In the genomic region with DNA sequence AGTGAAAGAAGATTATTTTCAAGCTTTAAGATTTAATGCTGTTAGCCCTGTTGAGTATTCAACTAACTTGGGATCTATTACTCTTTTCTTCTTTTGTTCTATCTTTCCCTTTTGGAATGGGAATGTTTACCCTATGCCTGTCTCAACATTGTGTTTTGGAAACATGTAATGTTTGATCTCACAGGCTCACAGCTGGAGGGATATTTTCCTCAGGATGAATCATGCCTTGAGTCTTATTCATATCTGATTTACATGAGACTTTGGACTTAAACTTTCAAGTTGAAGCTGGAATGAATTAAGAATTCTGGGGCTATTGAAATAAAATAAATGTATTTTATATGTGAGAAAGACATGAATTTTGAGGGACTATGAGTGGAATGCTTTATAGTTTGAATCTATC, we compare ENCODE assay signal across 25 cellular contexts.
DNase-seq lines count a peak whose midpoint lies in the region; ATAC-seq, FAIRE-seq and TF ChIP-seq lines count a peak whose summit lies in the region.
"Had no signal": no experiment of that assay in that cellular context is flagged by ENCODE, and none has a peak within 500 bp of the region (broad histone marks: within the 10 kb centered on the region; RNA-seq: fewer than 3 reads in every experiment).

No MANE protein-coding gene starts in this region.

- H3K79me2 ChIP-seq in GM23248 (ENCODE audit: insufficient read depth) (no peaks in the 10 kb centered on the region), astrocyte (ENCODE audit: insufficient read depth, low read length) (no peaks in the 10 kb centered on the region)

- H3K9me3 Mint-ChIP-seq in astrocyte (ENCODE audit: unreplicated experiment): no peaks in the 10 kb centered on the region
- H3K9me3 Mint-ChIP-seq in CD4-positive, alpha-beta T cell: no peaks in the 10 kb centered on the region
- H3K9me3 Mint-ChIP-seq: nephron had no signal

- H3K9me2 ChIP-seq in GM23248 (ENCODE audit: insufficient read depth): no peaks in the 10 kb centered on the region

- H3K4me3 Mint-ChIP-seq in astrocyte (ENCODE audit: unreplicated experiment): no peak overlapping the region
- H3K4me3 Mint-ChIP-seq in CD4-positive, alpha-beta T cell: no peak overlapping the region
- H3K4me3 Mint-ChIP-seq: nephron had no signal

- intact Hi-C loops in CD4-positive, alpha-beta T cell (cut with DNase I, micrococcal nuclease): no loop called here

- no peaks in the 10 kb centered on the region for H3K4me1 ChIP-seq in GM23248 (ENCODE audit: insufficient read depth)
- no peaks in the 10 kb centered on the region for H3K4me1 ChIP-seq in astrocyte (ENCODE audit: insufficient read depth, low read length)
- H3K4me1 ChIP-seq: Caco-2, vagina had no signal

- H2AFZ ChIP-seq in GM23248 (no peak overlapping the region), astrocyte (ENCODE audit: low read depth, low read length) (no peak overlapping the region)
- H2AFZ ChIP-seq: PC-9 had no signal

- H3K27ac ChIP-seq in GM23248 (no peak overlapping the region), astrocyte (ENCODE audit: low read depth, low read length) (no peak overlapping the region)
- no peak overlapping the region for H3K27ac ChIP-seq in CD4-positive, alpha-beta T cell (ENCODE audit: low read depth, low read length)
- H3K27ac ChIP-seq: PC-9, vagina had no signal

- in situ Hi-C loops in GM23248 (cut with MboI): no loop called here

- no peak overlapping the region for H3K27ac Mint-ChIP-seq in astrocyte (ENCODE audit: unreplicated experiment)
- no peak overlapping the region for H3K27ac Mint-ChIP-seq in CD4-positive, alpha-beta T cell
- H3K27ac Mint-ChIP-seq: nephron had no signal

- DNase-seq in GM23248: peak; percentile 4
- DNase-seq in astrocyte (ENCODE audit: low read depth): peak; percentile 6
- DNase-seq in fibroblast of gingiva (ENCODE audit: low read depth): peak; percentile 51
- DNase-seq in renal cortical epithelial cell (ENCODE audit: low read depth): peak; percentile 77
- no peak for DNase-seq in CD4-positive, alpha-beta T cell
- DNase-seq in glomerular visceral epithelial cell (ENCODE audit: extremely low spot score): no peak
- no peak for DNase-seq in NCI-H446 treated with DMSO at 0.1 percent for 48 hours (lab: John Stamatoyannopoulos, UW)
- DNase-seq: activated CD4-positive, alpha-beta T cell treated with anti-CD3 and anti-CD28 coated beads for 48 hours; activated effector memory CD4-positive, alpha-beta T cell treated with anti-CD3 and anti-CD28 coated beads, Interleukin-2, amount 50 U/mL, for 16 hours; amygdala; Caco-2; cortex of kidney; GDM1; hippocampal formation; KG1; kidney; NCI-H1092 treated with DMSO at 0.1 percent for 48 hours; NCI-H774; PC-9; right cardiac atrium; stimulated activated CD4-positive, alpha-beta T cell treated with anti-CD3 and anti-CD28 coated beads, Interleukin-1b, Interleukin-23, amount 100 ng/mL, for 48 hours had no signal

- POLR2A ChIA-PET in CD4-positive, alpha-beta T cell (lab: Charles Lee): no interaction called here

- no peaks in the 10 kb centered on the region for H3K27me3 Mint-ChIP-seq in astrocyte (ENCODE audit: low read depth, unreplicated experiment)
- no peaks in the 10 kb centered on the region for H3K27me3 Mint-ChIP-seq in CD4-positive, alpha-beta T cell

- H3K27me3 ChIP-seq in GM23248 (replicated peaks; ENCODE audit: insufficient read depth): no peaks in the 10 kb centered on the region
- H3K27me3 ChIP-seq in astrocyte (ENCODE audit: insufficient read depth, low read length): no peaks in the 10 kb centered on the region
- H3K27me3 ChIP-seq in CD4-positive, alpha-beta T cell (ENCODE audit: control insufficient read depth, insufficient read depth, low read length): no peaks in the 10 kb centered on the region
- H3K27me3 ChIP-seq: vagina had no signal

- no peaks in the 10 kb centered on the region for H3K36me3 ChIP-seq in GM23248 (ENCODE audit: low read depth)
- H3K36me3 ChIP-seq in astrocyte (ENCODE audit: insufficient read depth, low read length): no peaks in the 10 kb centered on the region
- H3K36me3 ChIP-seq: vagina had no signal

- H3K9ac ChIP-seq in GM23248: no peak overlapping the region
- H3K9ac ChIP-seq in astrocyte (ENCODE audit: low read length): no peak overlapping the region

- H3K9me3 ChIP-seq in GM23248 (ENCODE audit: low read depth) (no peaks in the 10 kb centered on the region), astrocyte (ENCODE audit: insufficient read depth, low read depth, low read length) (no peaks in the 10 kb centered on the region)
- no peaks in the 10 kb centered on the region for H3K9me3 ChIP-seq in CD4-positive, alpha-beta T cell (ENCODE audit: control insufficient read depth, low read length)
- H3K9me3 ChIP-seq: Caco-2, vagina had no signal

- H3K4me1 Mint-ChIP-seq in astrocyte (ENCODE audit: low read depth, unreplicated experiment): no peaks in the 10 kb centered on the region
- no peaks in the 10 kb centered on the region for H3K4me1 Mint-ChIP-seq in CD4-positive, alpha-beta T cell (ENCODE audit: low read depth)
- H3K4me1 Mint-ChIP-seq: nephron had no signal

- no peak for TF ChIP-seq CTCF in astrocyte (IDR thresholded peaks at IDR 0.05; ENCODE audit: insufficient read depth, low read depth, low read length)
- no peak for TF ChIP-seq CTCF in CD4-positive, alpha-beta T cell (IDR thresholded peaks at IDR 0.05)

- no peaks in the 10 kb centered on the region for H3K36me3 Mint-ChIP-seq in astrocyte (ENCODE audit: low read depth, unreplicated experiment)
- H3K36me3 Mint-ChIP-seq in CD4-positive, alpha-beta T cell (ENCODE audit: low read depth): no peaks in the 10 kb centered on the region

- CTCF ChIA-PET in CD4-positive, alpha-beta T cell (lab: Charles Lee): no interaction called here

- H3K4me2 ChIP-seq in GM23248 (ENCODE audit: unreplicated experiment) (no peak overlapping the region), astrocyte (ENCODE audit: low read length) (peak overlapping the region; percentile 7)
- H3K4me2 ChIP-seq: PC-9 had no signal

- ATAC-seq in CD4-positive, alpha-beta T cell (ENCODE audit: poor library complexity): no peak
- ATAC-seq in HG02884 (IDR thresholded peaks at IDR 0.05; ENCODE audit: unreplicated experiment): no peak
- ATAC-seq: GM12878, right cardiac atrium had no signal

- H3K4me3 ChIP-seq in GM23248 (no peak overlapping the region), astrocyte (ENCODE audit: insufficient read depth, low read depth, low read length) (no peak overlapping the region)
- H3K4me3 ChIP-seq: GM12878, PC-9, vagina had no signal

- no peaks in the 10 kb centered on the region for H4K20me1 ChIP-seq in GM23248 (ENCODE audit: insufficient read depth)
- no peaks in the 10 kb centered on the region for H4K20me1 ChIP-seq in astrocyte (ENCODE audit: insufficient read depth, low read length)

- H3F3A ChIP-seq in GM23248 (ENCODE audit: insufficient read depth): no peaks in the 10 kb centered on the region

- FAIRE-seq in astrocyte (lab: Jason Lieb, UNC): no peak
- FAIRE-seq: GM12878, kidney had no signal

Comparison
In these comparisons a context has a peak if more than half of its experiments do, and no peak if none do; other contexts are left out.
1. DNase-seq: peak in GM23248 (single experiment), astrocyte (single experiment), fibroblast of gingiva (single experiment) and renal cortical epithelial cell (single experiment); none in CD4-positive, alpha-beta T cell (0 of 10), glomerular visceral epithelial cell (single experiment) and NCI-H446 treated with DMSO at 0.1 percent for 48 hours (single experiment).